ENCODE assay signal across 1 cellular context in the genomic region with DNA sequence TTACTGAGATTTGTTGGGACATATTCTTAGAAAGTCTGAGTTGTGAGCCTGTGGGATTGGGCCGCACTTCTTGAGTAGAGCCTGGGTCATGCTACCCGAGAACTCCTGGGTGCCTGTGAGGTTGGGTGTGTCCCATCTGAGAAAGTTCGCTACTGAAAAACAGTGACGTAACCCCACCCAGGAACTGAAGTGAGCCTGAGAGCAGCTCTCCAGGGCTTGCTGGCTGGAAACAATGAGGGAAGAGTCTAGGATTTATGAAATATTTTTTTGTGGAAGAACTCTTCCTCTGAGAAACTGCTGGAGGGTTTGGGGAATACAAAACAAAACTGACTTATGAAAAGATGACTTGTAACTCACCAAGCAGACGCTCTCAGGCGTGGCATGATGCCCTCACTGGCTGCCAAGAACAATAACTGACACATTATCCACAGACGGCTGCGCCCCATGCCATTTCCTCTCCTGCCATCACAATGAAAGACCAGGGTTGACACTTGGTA.
TF ChIP-seq lines count a peak whose summit lies in the region.

No MANE protein-coding gene starts in this region.

TF ChIP-seq in SK-N-SH, 30 proteins besides CTCF, POLR2A, EP300 and RAD21 (continued from another document):
- no peak for TF ChIP-seq YY1 (IDR thresholded peaks at IDR 0.05; ENCODE audit: low read depth)
- TF ChIP-seq FOXJ3 (CRISPR knock-in tag; IDR thresholded peaks at IDR 0.05) = no peak
- peak; percentile 68 for TF ChIP-seq JUND (IDR thresholded peaks at IDR 0.05)
- TF ChIP-seq IRF3 (IDR thresholded peaks at IDR 0.05; ENCODE audit: low read depth, low read length) = no peak
- TF ChIP-seq FOSL2 (IDR thresholded peaks at IDR 0.05; ENCODE audit: borderline replicate concordance, low read depth) = 0 out of 2 replicates have a peak, but pooled peaks have one; percentile 16
- TF ChIP-seq TCF12 (IDR thresholded peaks at IDR 0.05) = peak; percentile 91
- TF ChIP-seq MXI1 (IDR thresholded peaks at IDR 0.05; ENCODE audit: low read depth, low read length) = peak; percentile 61
- TF ChIP-seq NRF1 (IDR thresholded peaks at IDR 0.05; ENCODE audit: low read depth, low read length) = no peak
- no peak for TF ChIP-seq ZBTB33 (IDR thresholded peaks at IDR 0.05; ENCODE audit: borderline replicate concordance, low read depth)
- peak; percentile 53; the same call in 1 of the 2 replicates for TF ChIP-seq POLR2AphosphoS5 (IDR thresholded peaks at IDR 0.05; ENCODE audit: low read depth, low read length)
- no peak for TF ChIP-seq CHD2 (IDR thresholded peaks at IDR 0.05; ENCODE audit: low read length, partially characterized antibody)
- TF ChIP-seq GATA2 (CRISPR knock-in tag; IDR thresholded peaks at IDR 0.05) = no peak
- peak; percentile 54; the same call in 1 of the 2 replicates for TF ChIP-seq MAX (IDR thresholded peaks at IDR 0.05; ENCODE audit: low read depth)
- no peak for TF ChIP-seq RXRA (IDR thresholded peaks at IDR 0.05; ENCODE audit: borderline replicate concordance, low read depth)
- TF ChIP-seq NFIC (IDR thresholded peaks at IDR 0.05; ENCODE audit: borderline replicate concordance) = peak; percentile 98
- 0 out of 2 replicates have a peak, but pooled peaks have one; percentile 21 for TF ChIP-seq TEAD4 (IDR thresholded peaks at IDR 0.05; ENCODE audit: borderline replicate concordance, insufficient read depth)
